ENCODE assay signal across 8 cellular contexts in the genomic region with DNA sequence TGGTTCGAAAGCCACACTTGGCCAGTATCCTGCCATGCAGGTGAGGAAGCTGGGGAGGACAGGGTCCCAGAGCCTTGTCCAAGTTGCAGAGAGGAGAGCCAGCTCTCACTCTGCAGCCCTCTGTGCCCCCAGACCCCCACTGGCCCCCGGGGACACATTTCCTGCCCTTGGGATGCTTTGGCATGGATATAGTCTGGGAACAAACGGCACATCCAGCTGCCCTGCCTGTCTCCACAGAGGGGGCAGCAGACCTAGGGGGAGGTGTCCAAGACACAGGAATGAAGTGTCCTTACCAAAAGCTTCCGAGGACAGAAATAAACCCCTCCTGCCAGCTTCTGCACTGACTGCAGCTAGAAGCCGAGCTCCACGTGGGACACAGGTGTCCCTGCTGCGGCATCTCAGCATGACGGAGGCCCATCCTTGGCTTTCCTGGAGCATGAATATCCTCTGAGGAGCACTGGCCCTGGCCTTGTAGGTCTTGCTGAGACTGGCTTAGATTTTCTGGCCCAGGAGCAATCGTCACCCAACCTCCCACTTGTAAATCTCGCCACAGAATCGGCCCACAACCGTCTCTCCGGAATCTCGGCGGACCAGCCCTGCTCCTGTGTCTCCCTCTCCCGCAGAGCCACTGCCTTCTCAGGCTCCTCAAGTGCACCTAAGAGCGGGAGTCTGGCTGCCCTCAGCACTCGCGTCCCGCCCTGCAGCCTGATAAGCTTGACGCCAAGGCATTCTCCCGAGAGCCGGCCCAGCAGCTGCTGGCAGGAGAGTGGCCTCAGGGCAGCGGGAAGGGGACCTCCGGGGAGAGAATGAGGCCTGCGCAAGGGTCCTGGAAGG. TPM values are rescaled to one million over a fixed set of nuclear protein-coding genes. Genes with fewer than 3 reads are reported as not detected.
DNase-seq lines count a peak whose midpoint lies in the region; ATAC-seq and TF ChIP-seq lines count a peak whose summit lies in the region.

No MANE protein-coding gene starts in this region.

- H2AFZ ChIP-seq in GM23338: no peak overlapping the region

- H3K9me3 ChIP-seq in endocrine pancreas (ENCODE audit: control insufficient read depth, low read length) (no peaks in the 10 kb centered on the region), mucosa of descending colon (no peaks in the 10 kb centered on the region), vagina (no peaks in the 10 kb centered on the region)

- peaks cover 13% of the 10 kb centered on the region for H3K27me3 Mint-ChIP-seq in GM23338 (ENCODE audit: insufficient read depth, low read depth, poor library complexity)

- H3K79me2 ChIP-seq in GM23338 (replicated peaks; ENCODE audit: insufficient read depth): peaks cover 39% of the 10 kb centered on the region

- no peaks in the 10 kb centered on the region for H3K27me3 ChIP-seq in BJ (ENCODE audit: control insufficient read depth, insufficient read depth, low read length)
- no peaks in the 10 kb centered on the region for H3K27me3 ChIP-seq in GM23338 (ENCODE audit: insufficient read depth)
- H3K27me3 ChIP-seq in endocrine pancreas (ENCODE audit: control insufficient read depth, insufficient read depth, low read length): no peaks in the 10 kb centered on the region
- H3K27me3 ChIP-seq in vagina: no peaks in the 10 kb centered on the region

- H3K4me3 ChIP-seq in BJ (ENCODE audit: low read depth, low read length) (peak overlapping the region; percentile 73), GM23338 (peak overlapping the region; percentile 90), endocrine pancreas (ENCODE audit: control insufficient read depth, insufficient read depth, low read length) (no peak overlapping the region), mucosa of descending colon (peak overlapping the region; percentile 74), vagina (peak overlapping the region; percentile 82 to 96)

- H3K36me3 ChIP-seq in BJ (ENCODE audit: control insufficient read depth, insufficient read depth, low read length) (peaks cover 12% of the 10 kb centered on the region), GM23338 (ENCODE audit: insufficient read depth) (no peaks in the 10 kb centered on the region), endocrine pancreas (ENCODE audit: control insufficient read depth, insufficient read depth, low read length) (no peaks in the 10 kb centered on the region), mucosa of descending colon (ENCODE audit: low read depth) (no peaks in the 10 kb centered on the region), vagina (no peaks in the 10 kb centered on the region)

- H3K4me2 ChIP-seq in GM23338: peak overlapping the region; percentile 97

- H3K4me1 ChIP-seq in GM23338 (ENCODE audit: insufficient read depth) (peaks cover 6% of the 10 kb centered on the region; the same call in 1 of the 2 replicates), endocrine pancreas (ENCODE audit: control insufficient read depth, insufficient read depth, low read length) (no peaks in the 10 kb centered on the region), mucosa of descending colon (ENCODE audit: low read depth) (peaks cover 38% of the 10 kb centered on the region), vagina (peaks cover 63% of the 10 kb centered on the region)

- TF ChIP-seq CTCF in BJ (IDR thresholded peaks at IDR 0.05; ENCODE audit: insufficient read depth, low read depth, low read length): no peak
- no peak for TF ChIP-seq CTCF in GM23338 (conservative IDR thresholded peaks at IDR 0.05; ENCODE audit: low read depth in 2 of 2)
- no peak for TF ChIP-seq CTCF in mucosa of descending colon (IDR thresholded peaks at IDR 0.05)
- no peak for TF ChIP-seq CTCF in vagina (IDR thresholded peaks at IDR 0.05)

- no peaks in the 10 kb centered on the region for H3K9me2 ChIP-seq in GM23338 (ENCODE audit: insufficient read depth)

- H3F3A ChIP-seq in GM23338 (replicated peaks; ENCODE audit: low read depth): 0 out of 2 replicates have a peak, but pooled peaks cover 8% of the 10 kb centered on the region

- peak overlapping the region; percentile 86 for H3K4me3 Mint-ChIP-seq in GM23338

- intact Hi-C loops in mucosa of descending colon (cut with DNase I, micrococcal nuclease) (no loop called here), vagina (cut with DNase I) (no loop called here)

- H3K4me1 Mint-ChIP-seq in GM23338: peaks cover 22% of the 10 kb centered on the region

- peak overlapping the region; percentile 47; the same call in 1 of the 2 replicates for H3K27ac Mint-ChIP-seq in GM23338

- CTCF ChIA-PET in BJ (lab: Yijun Ruan, JAX): interaction anchor here (0.6 to 1.1 kb wide), 2 partner anchors 12 to 75 kb away, joined by 3 read pairs; no protein-coding TSS in a partner anchor

- H3K9ac ChIP-seq in endocrine pancreas (ENCODE audit: control insufficient read depth, insufficient read depth, low read length): peak overlapping the region; percentile 82

- TF ChIP-seq POLR2A in vagina (IDR thresholded peaks at IDR 0.05): no peak

- ATAC-seq in GM23338 (peak; percentile 35), mucosa of descending colon (peak; percentile 4), GM21526 (IDR thresholded peaks at IDR 0.05; ENCODE audit: low FRiP score, unreplicated experiment) (no peak)

- no peaks in the 10 kb centered on the region; the same call in 2 of the 3 replicates for H3K9me3 Mint-ChIP-seq in GM23338

- POLR2A ChIA-PET in BJ (lab: Charles Lee): interaction anchor here (0.6 kb wide), 1 partner anchor 125 kb away, joined by 3 read pairs; no protein-coding TSS in a partner anchor

- DNase-seq in BJ (ENCODE audit: low read depth) (no peak), GM23338 (ENCODE audit: low spot score) (peak; percentile 76), SW480 (ENCODE audit: low spot score) (peak; percentile 33), mucosa of descending colon (peak in 1 of 3 donors; percentile 43), vagina (ENCODE audit: extremely low spot score in 2 of 2) (no peak), NCI-H2196 treated with DMSO at 0.1 percent for 48 hours (lab: John Stamatoyannopoulos, UW; ENCODE audit: unreplicated experiment) (no peak)

- H4K20me1 ChIP-seq in GM23338 (replicated peaks; ENCODE audit: insufficient read depth): peaks cover 22% of the 10 kb centered on the region

- H3K36me3 Mint-ChIP-seq in GM23338 (ENCODE audit: low read depth): peaks cover 5% of the 10 kb centered on the region; the same call in 2 of the 3 replicates

- H3K27ac ChIP-seq in GM23338 (ENCODE audit: low read depth) (peak overlapping the region; percentile 55; the same call in 1 of the 2 replicates), vagina (peak overlapping the region; percentile 98)

TF ChIP-seq in GM23338, 12 proteins besides CTCF, POLR2A, EP300 and RAD21:
- no peak for TF ChIP-seq CREB1 (CRISPR knock-in tag; IDR thresholded peaks at IDR 0.05; ENCODE audit: low read depth)
- no peak for TF ChIP-seq EZH2phosphoT487 (IDR thresholded peaks at IDR 0.05; ENCODE audit: unreplicated experiment)
- TF ChIP-seq ZNF331 (CRISPR knock-in tag; IDR thresholded peaks at IDR 0.05; ENCODE audit: low read depth): no peak
- no peak for TF ChIP-seq NANOG (IDR thresholded peaks at IDR 0.05; ENCODE audit: borderline replicate concordance)

RNA-seq across cellular contexts. Expression of a gene that starts 1.1 kb away (rescaled TPM):
- polyA plus RNA-seq in BJ (2011; rRNA removed) (8.4 and 12.9 TPM in 2 replicates), GM23338 (2016; fragmentation: Nextera tagmentation; extraction: Ambion mirVana) (27.3 and 30.7 TPM in 2 replicates)
- polyA minus RNA-seq in BJ (2011; rRNA and poly(A)+ RNA removed): 6.6 and 11.6 TPM in 2 replicates
- total RNA-seq in GM23338 (2014; rRNA removed; shearing (Covaris generic)): 142 and 164 TPM in 2 replicates
- total RNA-seq in mucosa of descending colon (100 to 1,000 TPM in 2 of 3 donors, 10 to 100 TPM in 1; 73.5 to 110 (median 109) TPM), vagina (38.3 TPM)

RNA-seq across cellular contexts. Expression of a gene that starts 33.8 kb away (rescaled TPM):
- polyA plus RNA-seq in BJ (2011; rRNA removed) (not detected in 2 replicates), GM23338 (2016; fragmentation: Nextera tagmentation; extraction: Ambion mirVana) (0.32 and 0.63 TPM in 2 replicates)
- polyA minus RNA-seq in BJ (2011; rRNA and poly(A)+ RNA removed): not detected in 2 replicates
- 1.1 and 1.4 TPM in 2 replicates for total RNA-seq in GM23338 (2014; rRNA removed; shearing (Covaris generic))
- total RNA-seq in mucosa of descending colon (not detected), vagina (not detected)

RNA-seq across cellular contexts. Expression of a gene that starts 40.4 kb away (rescaled TPM):
- polyA plus RNA-seq in BJ (2011; rRNA removed) (0.31 and 0.66 TPM in 2 replicates), GM23338 (2016; fragmentation: Nextera tagmentation; extraction: Ambion mirVana) (0.14 and 0.47 TPM in 2 replicates)
- 0.15 and 0.24 TPM in 2 replicates for polyA minus RNA-seq in BJ (2011; rRNA and poly(A)+ RNA removed)
- 0.80 TPM in 1 of 2 replicates, not detected in the other for total RNA-seq in GM23338 (2014; rRNA removed; shearing (Covaris generic))
- total RNA-seq in mucosa of descending colon (under 1 TPM; 0.26 to 0.82 (median 0.36) TPM), vagina (0.74 TPM)

RNA-seq across cellular contexts. Expression of a gene that starts 43.4 kb away (rescaled TPM):
- polyA plus RNA-seq in BJ (2011; rRNA removed): 15.4 and 26.6 TPM in 2 replicates
- polyA minus RNA-seq in BJ (2011; rRNA and poly(A)+ RNA removed): 16.2 and 27.6 TPM in 2 replicates
- 49.9 and 62.3 TPM in 2 replicates for total RNA-seq in GM23338 (2014; rRNA removed; shearing (Covaris generic))
- polyA plus RNA-seq in GM23338 (2016; fragmentation: Nextera tagmentation; extraction: Ambion mirVana): 28.0 and 30.2 TPM in 2 replicates
- 10 to 100 TPM; 37.8 to 39.6 (median 38.4) TPM for total RNA-seq in mucosa of descending colon
- 26.0 TPM for total RNA-seq in vagina

Comparison
In these comparisons a context has a peak if more than half of its experiments do, and no peak if none do; other contexts are left out.
1. DNase-seq: peak in GM23338 (single experiment) and SW480 (single experiment); none in BJ (single experiment), vagina (0 of 2) and NCI-H2196 treated with DMSO at 0.1 percent for 48 hours (single experiment).